Comparison of ENCODE assay signal across 28 cellular contexts in the genomic region with DNA sequence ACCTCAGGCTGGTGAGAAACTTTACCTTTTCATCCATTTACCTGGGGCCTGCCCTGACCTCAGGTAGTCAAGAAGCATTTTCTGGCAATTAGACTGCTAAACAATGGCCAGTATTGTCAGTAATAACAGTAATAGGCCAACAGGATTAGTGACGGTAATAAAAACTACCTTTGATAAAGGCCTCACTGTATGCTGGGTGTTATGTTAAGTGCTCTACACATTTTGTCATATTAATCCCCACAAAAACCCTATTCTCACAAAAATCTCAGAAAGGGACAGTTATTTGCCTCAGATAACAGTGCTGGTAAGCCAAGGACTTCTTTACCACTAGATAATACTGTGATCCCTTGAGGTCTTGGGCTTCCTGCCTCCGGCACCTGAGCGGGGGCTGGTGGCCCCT.
"Had no signal": no experiment of that assay in that cellular context is flagged by ENCODE, and none has a peak within 500 bp of the region (broad histone marks: within the 10 kb centered on the region; RNA-seq: fewer than 3 reads in every experiment).

No MANE protein-coding gene starts in this region.

- H3K9me3 Mint-ChIP-seq: activated B cell treated with CpG ODN at 0.5 μM for 24 hours; activated CD8-positive, alpha-beta T cell treated with anti-CD3 and anti-CD28 coated beads for 36 hours; activated naive CD4-positive, alpha-beta T cell treated with anti-CD3 and anti-CD28 coated beads for 36 hours; activated naive CD4-positive, alpha-beta T cell treated with anti-CD3 and anti-CD28 coated beads, Interleukin-2, amount 50 U/mL, for 24 hours; activated naive CD8-positive, alpha-beta T cell treated with anti-CD3 and anti-CD28 coated beads for 36 hours; activated naive CD8-positive, alpha-beta T cell treated with anti-CD3 and anti-CD28 coated beads, Interleukin-2, amount 50 U/mL, for 24 hours; activated T-helper 1 cell treated with anti-CD3 and anti-CD28 coated beads, Interleukin-12 subunit alpha, Interleukin-12 subunit beta, Interleukin-2, Interleukin-4 antibody, amounts not matched to agents 30 ng/mL and 10 ng/mL and 1 ng/mL, durations not matched to agents 14 hours and 24 hours and 36 hours; activated T-helper 2 cell treated with anti-CD3 and anti-CD28 coated beads, Interferon-gamma antibody, Interleukin-2, Interleukin-4, amounts not matched to agents 10 μg/mL and 5 μg/mL and 100 μg/mL, durations not matched to agents 14 hours and 24 hours and 36 hours; T-helper 2 cell treated with Interferon-gamma antibody and Interleukin-4, amounts not matched to agents 5 μg/mL and 100 μg/mL, for 36 hours had no signal

- H3K4me3 ChIP-seq: adrenal gland, body of pancreas, gastroesophageal sphincter had no signal

- DNase-seq: activated B cell treated with CpG ODN at 0.5 μM for 24 hours; activated CD4-positive, alpha-beta T cell treated with anti-CD3 and anti-CD28 coated beads for 48 hours; activated CD4-positive, alpha-beta T cell treated with anti-CD3 and anti-CD28 coated beads, Interleukin-2, amount 50 U/mL, for 1 hour; activated CD4-positive, alpha-beta T cell treated with anti-CD3 and anti-CD28 coated beads, Interleukin-2, amount 50 U/mL, for 48 hours; activated CD8-positive, alpha-beta memory T cell treated with anti-CD3 and anti-CD28 coated beads for 24 hours; activated CD8-positive, alpha-beta T cell treated with anti-CD3 and anti-CD28 coated beads for 36 hours; activated effector memory CD4-positive, alpha-beta T cell treated with anti-CD3 and anti-CD28 coated beads, Interleukin-2, amount 50 U/mL, for 16 hours; activated naive CD4-positive, alpha-beta T cell treated with anti-CD3 and anti-CD28 coated beads for 36 hours; activated naive CD8-positive, alpha-beta T cell treated with anti-CD3 and anti-CD28 coated beads for 36 hours; activated naive CD8-positive, alpha-beta T cell treated with anti-CD3 and anti-CD28 coated beads, Interleukin-2, amount 50 U/mL, for 24 hours; activated T-cell treated with anti-CD3 and anti-CD28 coated beads, Interleukin-2, amount 50 U/mL, for 48 hours; amygdala; body of pancreas; caudate nucleus; effector CD8-positive, alpha-beta T cell; foreskin fibroblast; T-helper 1 cell; T-helper 17 cell; T1000; WERI-Rb-1 had no signal

- H3K36me3 ChIP-seq: adrenal gland, gastroesophageal sphincter, WERI-Rb-1 had no signal

- H3K4me1 ChIP-seq: adrenal gland, body of pancreas, gastroesophageal sphincter had no signal

- H3K9me3 ChIP-seq: adrenal gland, body of pancreas, gastroesophageal sphincter had no signal

- H3K27me3 ChIP-seq: adrenal gland, body of pancreas had no signal

- H3K4me1 Mint-ChIP-seq: activated B cell treated with CpG ODN at 0.5 μM for 24 hours; activated naive CD4-positive, alpha-beta T cell treated with anti-CD3 and anti-CD28 coated beads, Interleukin-2, amount 50 U/mL, for 24 hours; activated naive CD8-positive, alpha-beta T cell treated with anti-CD3 and anti-CD28 coated beads for 36 hours; activated naive CD8-positive, alpha-beta T cell treated with anti-CD3 and anti-CD28 coated beads, Interleukin-2, amount 50 U/mL, for 24 hours had no signal

- H3K4me3 Mint-ChIP-seq: activated B cell treated with CpG ODN at 0.5 μM for 24 hours; activated CD8-positive, alpha-beta T cell treated with anti-CD3 and anti-CD28 coated beads for 36 hours; activated naive CD4-positive, alpha-beta T cell treated with anti-CD3 and anti-CD28 coated beads for 36 hours; activated naive CD4-positive, alpha-beta T cell treated with anti-CD3 and anti-CD28 coated beads, Interleukin-2, amount 50 U/mL, for 24 hours; activated naive CD8-positive, alpha-beta T cell treated with anti-CD3 and anti-CD28 coated beads for 36 hours; activated naive CD8-positive, alpha-beta T cell treated with anti-CD3 and anti-CD28 coated beads, Interleukin-2, amount 50 U/mL, for 24 hours; activated T-helper 1 cell treated with anti-CD3 and anti-CD28 coated beads, Interleukin-12 subunit alpha, Interleukin-12 subunit beta, Interleukin-2, Interleukin-4 antibody, amounts not matched to agents 30 ng/mL and 10 ng/mL and 1 ng/mL, durations not matched to agents 14 hours and 24 hours and 36 hours; T-helper 17 cell; T-helper 2 cell treated with Interferon-gamma antibody and Interleukin-4, amounts not matched to agents 5 μg/mL and 100 μg/mL, for 36 hours had no signal

- ATAC-seq: activated CD4-positive, CD25-positive, alpha-beta regulatory T cell treated with anti-CD3 and anti-CD28 coated beads, Interleukin-2, amount 50 U/mL, for 24 hours; activated CD8-positive, alpha-beta T cell treated with anti-CD3 and anti-CD28 coated beads for 36 hours; activated naive CD8-positive, alpha-beta T cell treated with anti-CD3 and anti-CD28 coated beads, Interleukin-2, amount 50 U/mL, for 24 hours; body of pancreas; esophagus mucosa; gastroesophageal sphincter; T-helper 17 cell had no signal

- H3K36me3 Mint-ChIP-seq: activated naive CD4-positive, alpha-beta T cell treated with anti-CD3 and anti-CD28 coated beads, Interleukin-2, amount 50 U/mL, for 24 hours; activated naive CD8-positive, alpha-beta T cell treated with anti-CD3 and anti-CD28 coated beads for 36 hours had no signal

- H3K27ac Mint-ChIP-seq: activated B cell treated with CpG ODN at 0.5 μM for 24 hours; activated CD8-positive, alpha-beta T cell treated with anti-CD3 and anti-CD28 coated beads for 36 hours; activated naive CD4-positive, alpha-beta T cell treated with anti-CD3 and anti-CD28 coated beads for 36 hours; activated naive CD4-positive, alpha-beta T cell treated with anti-CD3 and anti-CD28 coated beads, Interleukin-2, amount 50 U/mL, for 24 hours; activated naive CD8-positive, alpha-beta T cell treated with anti-CD3 and anti-CD28 coated beads for 36 hours; activated naive CD8-positive, alpha-beta T cell treated with anti-CD3 and anti-CD28 coated beads, Interleukin-2, amount 50 U/mL, for 24 hours; activated T-helper 1 cell treated with anti-CD3 and anti-CD28 coated beads, Interleukin-12 subunit alpha, Interleukin-12 subunit beta, Interleukin-2, Interleukin-4 antibody, amounts not matched to agents 30 ng/mL and 10 ng/mL and 1 ng/mL, durations not matched to agents 14 hours and 24 hours and 36 hours; activated T-helper 2 cell treated with anti-CD3 and anti-CD28 coated beads, Interferon-gamma antibody, Interleukin-2, Interleukin-4, amounts not matched to agents 10 μg/mL and 5 μg/mL and 100 μg/mL, durations not matched to agents 14 hours and 24 hours and 36 hours; T-helper 17 cell; T-helper 2 cell treated with Interferon-gamma antibody and Interleukin-4, amounts not matched to agents 5 μg/mL and 100 μg/mL, for 36 hours had no signal

- H3K27ac ChIP-seq: adrenal gland, body of pancreas, gastroesophageal sphincter, WERI-Rb-1 had no signal
